Comparison of ENCODE assay signal across 22 cellular contexts in the genomic region with DNA sequence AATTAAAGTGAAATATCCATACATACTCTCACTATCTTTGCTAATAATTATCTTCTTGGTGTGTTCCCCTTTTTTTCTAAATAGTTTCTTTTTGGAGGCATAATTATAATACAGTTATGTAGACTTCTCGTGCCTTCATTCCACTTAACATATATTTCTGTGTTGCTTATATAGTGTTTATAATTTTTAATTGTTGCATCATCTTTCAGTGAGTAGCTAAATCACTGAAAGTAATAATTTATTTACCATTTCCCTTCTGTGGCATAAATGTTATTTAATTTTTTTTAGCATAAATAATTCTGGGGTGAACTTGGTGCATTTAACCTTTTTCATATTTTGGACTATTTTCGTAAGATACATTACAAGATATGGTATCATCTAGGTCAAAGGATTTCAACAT.
"Had no signal": no experiment of that assay in that cellular context is flagged by ENCODE, and none has a peak within 500 bp of the region (broad histone marks: within the 10 kb centered on the region; RNA-seq: fewer than 3 reads in every experiment).

No MANE protein-coding gene starts in this region.

- H3K4me3 Mint-ChIP-seq: activated CD4-positive, alpha-beta memory T cell treated with anti-CD3 and anti-CD28 coated beads, Interleukin-2, amount 10 ng/mL, durations not matched to agents 7 days and 5 days; activated CD4-positive, alpha-beta T cell treated with anti-CD3 and anti-CD28 coated beads, Interleukin-2, amount 10 ng/mL, durations not matched to agents 24 days and 14 days; activated naive CD4-positive, alpha-beta T cell treated with anti-CD3 and anti-CD28 coated beads, Interleukin-2, amount 10 ng/mL, durations not matched to agents 7 days and 5 days; effector memory CD8-positive, alpha-beta T cell; neural crest cell; stimulated activated naive B cell treated with anti-CD40 and anti-IgM and Interleukin-4, amounts not matched to agents 10 μg/mL and 1 μg/mL and 100 μg/mL, for 72 hours; T-helper 2 cell treated with Interferon-gamma antibody and Interleukin-4, amounts not matched to agents 5 μg/mL and 100 μg/mL, for 36 hours; type B pancreatic cell had no signal

- H3K27ac Mint-ChIP-seq: activated CD4-positive, alpha-beta memory T cell treated with anti-CD3 and anti-CD28 coated beads, Interleukin-2, amount 10 ng/mL, durations not matched to agents 7 days and 5 days; activated CD4-positive, alpha-beta T cell treated with anti-CD3 and anti-CD28 coated beads, Interleukin-2, amount 10 ng/mL, durations not matched to agents 24 days and 14 days; activated naive CD4-positive, alpha-beta T cell treated with anti-CD3 and anti-CD28 coated beads, Interleukin-2, amount 10 ng/mL, durations not matched to agents 7 days and 5 days; stimulated activated naive B cell treated with anti-CD40 and anti-IgM and Interleukin-4, amounts not matched to agents 10 μg/mL and 1 μg/mL and 100 μg/mL, for 72 hours; type B pancreatic cell had no signal

- H3K27me3 Mint-ChIP-seq: activated CD4-positive, alpha-beta memory T cell treated with anti-CD3 and anti-CD28 coated beads, Interleukin-2, amount 10 ng/mL, durations not matched to agents 7 days and 5 days; activated CD4-positive, alpha-beta T cell treated with anti-CD3 and anti-CD28 coated beads, Interleukin-2, amount 10 ng/mL, durations not matched to agents 24 days and 14 days; activated naive CD4-positive, alpha-beta T cell treated with anti-CD3 and anti-CD28 coated beads, Interleukin-2, amount 10 ng/mL, durations not matched to agents 7 days and 5 days; effector memory CD8-positive, alpha-beta T cell; stimulated activated naive B cell treated with anti-CD40 and anti-IgM and Interleukin-4, amounts not matched to agents 10 μg/mL and 1 μg/mL and 100 μg/mL, for 72 hours; type B pancreatic cell had no signal

- DNase-seq: activated CD4-positive, alpha-beta memory T cell treated with anti-CD3 and anti-CD28 coated beads, Interleukin-2, amount 10 ng/mL, durations not matched to agents 7 days and 5 days; activated CD4-positive, alpha-beta T cell treated with anti-CD3 and anti-CD28 coated beads, Interleukin-2, amount 10 ng/mL, durations not matched to agents 24 days and 14 days; activated effector memory CD4-positive, alpha-beta T cell treated with anti-CD3 and anti-CD28 coated beads, Interleukin-2, amount 50 U/mL, for 16 hours; activated naive CD4-positive, alpha-beta T cell treated with anti-CD3 and anti-CD28 coated beads, Interleukin-2, amount 10 ng/mL, durations not matched to agents 7 days and 5 days; aorta; brain microvascular endothelial cell; caudate nucleus; colonic mucosa; dorsolateral prefrontal cortex; effector memory CD8-positive, alpha-beta T cell; occipital lobe; posterior cingulate gyrus; sigmoid colon; stimulated activated CD4-positive, alpha-beta T cell treated with anti-CD3 and anti-CD28 coated beads, Interleukin-15, amount 100 ng/mL, for 24 hours; stimulated activated CD4-positive, alpha-beta T cell treated with anti-CD3 and anti-CD28 coated beads, Interleukin-2, amount 100 ng/mL, for 48 hours; stimulated activated CD8-positive, alpha-beta memory T cell treated with anti-CD3 and anti-CD28 coated beads, Interleukin-4, amount 100 ng/mL, for 48 hours; stimulated activated naive B cell treated with anti-CD40 and anti-IgM and Interleukin-4, amounts not matched to agents 10 μg/mL and 1 μg/mL and 100 μg/mL, for 72 hours had no signal

- H3K9me3 Mint-ChIP-seq: activated CD4-positive, alpha-beta memory T cell treated with anti-CD3 and anti-CD28 coated beads, Interleukin-2, amount 10 ng/mL, durations not matched to agents 7 days and 5 days; activated CD4-positive, alpha-beta T cell treated with anti-CD3 and anti-CD28 coated beads, Interleukin-2, amount 10 ng/mL, durations not matched to agents 24 days and 14 days; activated naive CD4-positive, alpha-beta T cell treated with anti-CD3 and anti-CD28 coated beads, Interleukin-2, amount 10 ng/mL, durations not matched to agents 7 days and 5 days; effector memory CD8-positive, alpha-beta T cell; neural crest cell; stimulated activated naive B cell treated with anti-CD40 and anti-IgM and Interleukin-4, amounts not matched to agents 10 μg/mL and 1 μg/mL and 100 μg/mL, for 72 hours; T-helper 2 cell treated with Interferon-gamma antibody and Interleukin-4, amounts not matched to agents 5 μg/mL and 100 μg/mL, for 36 hours; type B pancreatic cell had no signal

- ATAC-seq: activated CD4-positive, CD25-positive, alpha-beta regulatory T cell treated with anti-CD3 and anti-CD28 coated beads, Interleukin-2, amount 50 U/mL, for 24 hours; effector memory CD8-positive, alpha-beta T cell; esophagus mucosa; stimulated activated naive B cell treated with anti-CD40 and anti-IgM and Interleukin-4, amounts not matched to agents 10 μg/mL and 1 μg/mL and 100 μg/mL, for 72 hours had no signal
